In genomic region chr1:28199328-28200233, GRCh38 we compare ENCODE assay signal across 9 cellular contexts. TPM values are rescaled to one million over a fixed set of nuclear protein-coding genes. Genes with fewer than 3 reads are reported as not detected.
DNase-seq lines count a peak whose midpoint lies in the region; ATAC-seq and TF ChIP-seq lines count a peak whose summit lies in the region.
"Had no signal": no experiment of that assay in that cellular context is flagged by ENCODE, and none has a peak within 500 bp of the region (broad histone marks: within the 10 kb centered on the region; RNA-seq: fewer than 3 reads in every experiment).

No MANE protein-coding gene starts in this region.

- no peak overlapping the region for H2BK12ac ChIP-seq in H9 (ENCODE audit: insufficient read length, low read depth, low read length)

- H3K36me3 Mint-ChIP-seq in activated CD4-positive, alpha-beta memory T cell treated with anti-CD3 and anti-CD28 coated beads for 36 hours, result peaks cover 64% of the 10 kb centered on the region
- H3K36me3 Mint-ChIP-seq in naive thymus-derived CD4-positive, alpha-beta T cell, result peaks cover 25 to 66% (median 48%) of the 10 kb centered on the region in 5 donors
- peaks cover 26 to 57% (median 45%) of the 10 kb centered on the region in 3 experiments; a peak in 6 of 7 replicates for H3K36me3 Mint-ChIP-seq in H9 (ENCODE audit: insufficient read depth in 1 of 3, low read depth in 3 of 3)

- peaks cover 8 to 57% (median 8%) of the 10 kb centered on the region in 3 experiments for H3K36me3 ChIP-seq in naive thymus-derived CD4-positive, alpha-beta T cell (ENCODE audit: control insufficient read depth in 2 of 3, insufficient read depth in 3 of 3, low read length in 3 of 3)
- H3K36me3 ChIP-seq in H7 (replicated peaks; ENCODE audit: control insufficient read depth, insufficient read depth, low read length), result peaks cover 15% of the 10 kb centered on the region

- peaks cover 0 to 7% (median 0%) of the 10 kb centered on the region in 3 experiments for H3K9me3 ChIP-seq in naive thymus-derived CD4-positive, alpha-beta T cell (ENCODE audit: control insufficient read depth in 2 of 3, low read length in 3 of 3)
- H3K9me3 ChIP-seq in H9 (ENCODE audit: control insufficient read depth, low read depth, low read length), result no peaks in the 10 kb centered on the region

- H3K4me3 ChIP-seq in naive thymus-derived CD4-positive, alpha-beta T cell (ENCODE audit: low read length), result peak overlapping the region; percentile 8
- H3K4me3 ChIP-seq in H7 (ENCODE audit: insufficient read depth, low read depth, low read length), result no peak overlapping the region
- H3K4me3 ChIP-seq: dorsolateral prefrontal cortex had no signal

- H3K9ac ChIP-seq in H9 (ENCODE audit: extremely low read depth, insufficient read length, low read length), result no peak overlapping the region

- no peak overlapping the region for H3K4ac ChIP-seq in H9 (ENCODE audit: low read depth, low read length)

- H3K4me2 ChIP-seq in H9 (ENCODE audit: insufficient read depth, insufficient read length, low read length), result no peak overlapping the region

- H3K27ac Mint-ChIP-seq in activated CD4-positive, alpha-beta memory T cell treated with anti-CD3 and anti-CD28 coated beads for 36 hours, result peak overlapping the region; percentile 87
- H3K27ac Mint-ChIP-seq in naive thymus-derived CD4-positive, alpha-beta T cell, result peak overlapping the region; percentile 65 to 92 (median 80)
- H3K27ac Mint-ChIP-seq in H9, result peak overlapping the region in 1 of 3 experiments; percentile 13; a peak in 1 of 7 replicates

- no peaks in the 10 kb centered on the region for H3K79me2 ChIP-seq in H9 (ENCODE audit: insufficient read depth, low read length)

- H3K4me1 ChIP-seq in naive thymus-derived CD4-positive, alpha-beta T cell (ENCODE audit: control insufficient read depth in 2 of 2, insufficient read depth in 2 of 2, low read length in 2 of 2), result peaks cover 23 to 35% of the 10 kb centered on the region in 2 donors
- peaks cover 7% of the 10 kb centered on the region; the same call in 1 of the 2 replicates for H3K4me1 ChIP-seq in H9 (ENCODE audit: insufficient read depth, low read length)

- POLR2A ChIA-PET in activated CD4-positive, alpha-beta memory T cell treated with anti-CD3 and anti-CD28 coated beads for 36 hours (lab: Charles Lee), result interaction anchor here (1.0 to 2.1 kb wide), 6 partner anchors 9 to 111 kb away, joined by 4 to 12 read pairs (median 5); partner anchors contain the start of gene EYA3
- POLR2A ChIA-PET in naive thymus-derived CD4-positive, alpha-beta T cell (lab: Charles Lee), result interaction anchor here (0.6 to 0.7 kb wide), 2 partner anchors 27 to 207 kb away, joined by 3 to 5 read pairs; no protein-coding TSS in a partner anchor

- H3K27ac ChIP-seq in naive thymus-derived CD4-positive, alpha-beta T cell (ENCODE audit: low read depth, low read length), result no peak overlapping the region
- no peak overlapping the region for H3K27ac ChIP-seq in H9 (ENCODE audit: insufficient read length, low read depth, low read length)

- no peak overlapping the region for H3K14ac ChIP-seq in H9 (ENCODE audit: insufficient read depth, low read length)

- no peaks in the 10 kb centered on the region for H3K27me3 ChIP-seq in naive thymus-derived CD4-positive, alpha-beta T cell (ENCODE audit: control insufficient read depth in 2 of 2, insufficient read depth in 2 of 2, low read length in 2 of 2)
- no peaks in the 10 kb centered on the region for H3K27me3 ChIP-seq in H9 (ENCODE audit: insufficient read depth, low read length)
- H3K27me3 ChIP-seq in H7 (ENCODE audit: control insufficient read depth, insufficient read depth, low read length), result no peaks in the 10 kb centered on the region
- H3K27me3 ChIP-seq: dorsolateral prefrontal cortex had no signal

- H3K56ac ChIP-seq in H9 (ENCODE audit: insufficient read length, low read depth, low read length), result no peak overlapping the region

- DNase-seq in activated CD4-positive, alpha-beta memory T cell treated with anti-CD3 and anti-CD28 coated beads for 36 hours, result peak; percentile 89
- peak in 8 of 9 donors; percentile 26 to 73 (median 68) for DNase-seq in naive thymus-derived CD4-positive, alpha-beta T cell
- DNase-seq in H9 (no peak), NCI-H2171 (lab: John Stamatoyannopoulos, UW) (no peak), omental fat pad (ENCODE audit: low spot score) (no peak), H7 (no peak)

- ATAC-seq in GM18858 (IDR thresholded peaks at IDR 0.05; ENCODE audit: unreplicated experiment) (peak; percentile 73), HG02973 (IDR thresholded peaks at IDR 0.05; ENCODE audit: unreplicated experiment) (peak; percentile 82), omental fat pad (ENCODE audit: low FRiP score) (no peak)
- ATAC-seq in naive thymus-derived CD4-positive, alpha-beta T cell, result peak; percentile 91

- no peak overlapping the region for H3K18ac ChIP-seq in H9 (ENCODE audit: insufficient read length, low read depth, low read length)

- H3K23me2 ChIP-seq in H9 (ENCODE audit: insufficient read length, low read depth, low read length, poor library complexity, severe bottlenecking), result no peaks in the 10 kb centered on the region

- no peaks in the 10 kb centered on the region for H4K20me1 ChIP-seq in H9 (ENCODE audit: control insufficient read depth, insufficient read depth, insufficient read length)

- intact Hi-C loops in activated CD4-positive, alpha-beta memory T cell treated with anti-CD3 and anti-CD28 coated beads for 36 hours (cut with micrococcal nuclease), result loop anchor here (1.0 to 2.0 kb wide), 6 partner anchors 30 to 287 kb away; partner anchors contain the start of gene EYA3
- intact Hi-C loops in naive thymus-derived CD4-positive, alpha-beta T cell (cut with micrococcal nuclease), result loop anchor here in 1 of 2 donors (1.0 kb wide), 2 partner anchors 30 to 111 kb away; partner anchors contain the start of gene EYA3

- H3K79me1 ChIP-seq in H9 (ENCODE audit: insufficient read depth, low read depth, low read length, poor library complexity, severe bottlenecking), result no peaks in the 10 kb centered on the region

- CTCF ChIA-PET in activated CD4-positive, alpha-beta memory T cell treated with anti-CD3 and anti-CD28 coated beads for 36 hours (lab: Charles Lee), result interaction anchor here (1.0 to 2.2 kb wide), 6 partner anchors 9 to 110 kb away, joined by 3 to 9 read pairs (median 6); no protein-coding TSS in a partner anchor
- CTCF ChIA-PET in naive thymus-derived CD4-positive, alpha-beta T cell (lab: Charles Lee), result interaction anchor here (1.4 to 2.0 kb wide), 2 partner anchors 9 to 108 kb away, joined by 4 read pairs; no protein-coding TSS in a partner anchor

- H2BK20ac ChIP-seq in H9 (ENCODE audit: low read depth, low read length, poor library complexity, severe bottlenecking), result no peak overlapping the region

- no peak overlapping the region for H2BK15ac ChIP-seq in H9 (ENCODE audit: low read depth, low read length)

- H3K9me3 Mint-ChIP-seq in activated CD4-positive, alpha-beta memory T cell treated with anti-CD3 and anti-CD28 coated beads for 36 hours, result peaks cover 17% of the 10 kb centered on the region
- peaks cover 0 to 11% (median 5%) of the 10 kb centered on the region in 11 donors for H3K9me3 Mint-ChIP-seq in naive thymus-derived CD4-positive, alpha-beta T cell
- H3K9me3 Mint-ChIP-seq in H9, result no peaks in the 10 kb centered on the region

- H2AFZ ChIP-seq in H9 (ENCODE audit: low read length), result no peak overlapping the region

- no peak overlapping the region for H2BK120ac ChIP-seq in H9 (ENCODE audit: low read depth, low read length, poor library complexity, severe bottlenecking)

- no peak overlapping the region for H4K8ac ChIP-seq in H9 (replicated peaks; ENCODE audit: insufficient read length, low read depth, low read length)

- no peak overlapping the region for H4K91ac ChIP-seq in H9 (ENCODE audit: insufficient read length, low read depth, low read length)

- no peak overlapping the region for H3T11ph ChIP-seq in H9 (ENCODE audit: low read length)

- WGBS in H9 (ENCODE audit: extremely low coverage, insufficient read length, low lambda C conversion rate), result no CpG with 5 or more reads among the region's 8 CpGs

- no peak overlapping the region for H4K5ac ChIP-seq in H9 (ENCODE audit: insufficient read length, low read depth, low read length)

- no peak overlapping the region for H3K23ac ChIP-seq in H9 (ENCODE audit: insufficient read length, low read depth, low read length)

- H2AK5ac ChIP-seq in H9 (ENCODE audit: insufficient read length, low read length), result no peak overlapping the region

- no peaks in the 10 kb centered on the region for H3K27me3 Mint-ChIP-seq in activated CD4-positive, alpha-beta memory T cell treated with anti-CD3 and anti-CD28 coated beads for 36 hours
- H3K27me3 Mint-ChIP-seq in naive thymus-derived CD4-positive, alpha-beta T cell, result no peaks in the 10 kb centered on the region
- H3K27me3 Mint-ChIP-seq in H9 (ENCODE audit: low read depth), result peaks cover 1% of the 10 kb centered on the region; the same call in 1 of the 2 replicates

- no peak for TF ChIP-seq CTCF in H9 (conservative IDR thresholded peaks at IDR 0.05)
- no peak for TF ChIP-seq CTCF in omental fat pad (IDR thresholded peaks at IDR 0.05)

- H3K4me3 Mint-ChIP-seq in activated CD4-positive, alpha-beta memory T cell treated with anti-CD3 and anti-CD28 coated beads for 36 hours, result peak overlapping the region; percentile 28
- H3K4me3 Mint-ChIP-seq in naive thymus-derived CD4-positive, alpha-beta T cell, result peak overlapping the region; percentile 54 to 86 (median 71)
- no peak overlapping the region for H3K4me3 Mint-ChIP-seq in H9

- H3K4me1 Mint-ChIP-seq in activated CD4-positive, alpha-beta memory T cell treated with anti-CD3 and anti-CD28 coated beads for 36 hours (ENCODE audit: low read depth), result peaks cover 41% of the 10 kb centered on the region
- H3K4me1 Mint-ChIP-seq in naive thymus-derived CD4-positive, alpha-beta T cell, result peaks cover 24 to 51% (median 43%) of the 10 kb centered on the region in 7 donors
- H3K4me1 Mint-ChIP-seq in H9, result peaks cover 24 to 25% of the 10 kb centered on the region in 2 experiments

- no peak overlapping the region for H2BK5ac ChIP-seq in H9 (ENCODE audit: insufficient read length, low read length)

RNA-seq across cellular contexts. Expression of gene PTAFR, which starts 23.1 kb away (rescaled TPM):
- total RNA-seq in activated CD4-positive, alpha-beta memory T cell treated with anti-CD3 and anti-CD28 coated beads for 36 hours, result under 1 TPM; 0.15 to 0.19 TPM
- total RNA-seq in naive thymus-derived CD4-positive, alpha-beta T cell, result 10 to 100 TPM in 1 of 5 experiments, 1 to 10 TPM in 3, under 1 TPM in 1; 0.31 to 21.2 (median 1.2) TPM
- polyA plus RNA-seq in naive thymus-derived CD4-positive, alpha-beta T cell, result 1 to 10 TPM in 1 of 2 donors, under 1 TPM in 1; 0.51 to 2.0 TPM
- 1.8 and 1.9 TPM in 2 replicates for total RNA-seq in H9 (2021)
- 10 to 100 TPM in 3 of 4 donors, 1 to 10 TPM in 1; 8.2 to 28.3 (median 19.0) TPM for total RNA-seq in omental fat pad
- total RNA-seq in H7 (2014; rRNA removed; shearing (Covaris generic)), result 0.55 and 0.81 TPM in 2 replicates

RNA-seq across cellular contexts. Expression of gene DNAJC8, which starts 33.2 kb away (rescaled TPM):
- 100 to 1,000 TPM in 1 of 2 experiments, 10 to 100 TPM in 1; 99.0 to 102 TPM for total RNA-seq in activated CD4-positive, alpha-beta memory T cell treated with anti-CD3 and anti-CD28 coated beads for 36 hours
- total RNA-seq in naive thymus-derived CD4-positive, alpha-beta T cell, result 100 to 1,000 TPM in 1 of 5 experiments, 10 to 100 TPM in 4; 54.2 to 102 (median 69.6) TPM
- polyA plus RNA-seq in naive thymus-derived CD4-positive, alpha-beta T cell, result 100 to 1,000 TPM; 148 to 174 TPM
- 126 and 132 TPM in 2 replicates for total RNA-seq in H9 (2021)
- 10 to 100 TPM; 48.3 to 72.2 (median 64.1) TPM for total RNA-seq in omental fat pad
- total RNA-seq in H7 (2014; rRNA removed; shearing (Covaris generic)), result 115 and 117 TPM in 2 replicates

RNA-seq across cellular contexts. Expression of gene ATP5IF1, which starts 36.3 kb away (rescaled TPM):
- total RNA-seq in activated CD4-positive, alpha-beta memory T cell treated with anti-CD3 and anti-CD28 coated beads for 36 hours, result 100 to 1,000 TPM; 174 to 181 TPM
- total RNA-seq in naive thymus-derived CD4-positive, alpha-beta T cell, result 100 to 1,000 TPM in 4 of 5 experiments, 10 to 100 TPM in 1; 68.2 to 158 (median 104) TPM
- 100 to 1,000 TPM; 541 to 640 TPM for polyA plus RNA-seq in naive thymus-derived CD4-positive, alpha-beta T cell
- total RNA-seq in H9 (2021) (257 and 275 TPM in 2 replicates), omental fat pad (100 to 1,000 TPM in 2 of 4 donors, 10 to 100 TPM in 2; 92.5 to 149 (median 107) TPM)
- total RNA-seq in H7 (2014; rRNA removed; shearing (Covaris generic)), result 211 and 240 TPM in 2 replicates

RNA-seq across cellular contexts. Expression of gene SESN2, which starts 59.7 kb away (rescaled TPM):
- 10 to 100 TPM; 23.4 to 24.1 TPM for total RNA-seq in activated CD4-positive, alpha-beta memory T cell treated with anti-CD3 and anti-CD28 coated beads for 36 hours
- 10 to 100 TPM in 3 of 5 experiments, 1 to 10 TPM in 2; 4.5 to 50.7 (median 11.8) TPM for total RNA-seq in naive thymus-derived CD4-positive, alpha-beta T cell
- polyA plus RNA-seq in naive thymus-derived CD4-positive, alpha-beta T cell, result 1 to 10 TPM; 2.3 to 4.6 TPM
- 24.6 and 24.7 TPM in 2 replicates for total RNA-seq in H9 (2021)
- 10 to 100 TPM; 13.2 to 20.4 (median 13.8) TPM for total RNA-seq in omental fat pad
- total RNA-seq in H7 (2014; rRNA removed; shearing (Covaris generic)), result 34.9 and 36.0 TPM in 2 replicates

Comparison
In these comparisons a context has a peak if more than half of its experiments do, and no peak if none do; other contexts are left out.
1. DNase-seq: peak in activated CD4-positive, alpha-beta memory T cell treated with anti-CD3 and anti-CD28 coated beads for 36 hours (single experiment) and naive thymus-derived CD4-positive, alpha-beta T cell (8 of 9); none in H9 (single experiment), NCI-H2171 (single experiment), omental fat pad (single experiment) and H7 (single experiment).
2. H3K4me3 Mint-ChIP-seq: peak in activated CD4-positive, alpha-beta memory T cell treated with anti-CD3 and anti-CD28 coated beads for 36 hours (single experiment) and naive thymus-derived CD4-positive, alpha-beta T cell (10 of 10); none in H9 (0 of 2).